Comparison of ENCODE assay signal across 8 cellular contexts in the genomic region with DNA sequence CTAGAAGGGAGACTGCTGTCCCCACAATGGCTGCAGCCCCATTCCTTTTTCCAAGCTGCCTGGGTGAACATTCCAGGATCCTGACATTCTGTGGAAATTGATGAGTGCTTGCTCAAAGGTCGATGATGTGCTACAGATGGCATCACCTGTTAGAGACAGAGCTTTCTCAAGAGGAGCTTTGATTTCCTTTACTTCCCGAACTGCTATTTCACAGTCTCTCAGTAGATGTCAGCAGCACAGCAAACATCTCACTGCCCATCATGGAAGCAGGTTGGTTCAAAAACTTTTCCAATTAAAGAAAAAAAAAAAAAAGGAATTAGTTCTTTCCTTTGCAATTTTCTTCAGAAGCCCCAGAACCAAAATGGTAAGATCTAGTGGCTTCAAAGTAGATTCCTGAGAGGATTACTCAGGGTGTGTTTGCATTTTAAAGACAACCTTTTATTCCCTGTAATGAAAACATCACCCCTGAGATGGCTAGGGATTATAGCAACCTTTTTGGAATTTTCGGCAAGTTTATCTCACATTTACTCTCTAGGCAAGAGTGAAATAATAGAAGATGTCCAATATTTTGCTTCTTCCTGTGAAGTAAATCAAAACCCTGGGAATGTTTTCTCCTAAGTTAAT. TPM values are rescaled to one million over a fixed set of nuclear protein-coding genes. Genes with fewer than 3 reads are reported as not detected.
DNase-seq lines count a peak whose midpoint lies in the region; ATAC-seq, FAIRE-seq and TF ChIP-seq lines count a peak whose summit lies in the region.

No MANE protein-coding gene starts in this region.

- TF ChIP-seq CTCF in activated CD8-positive, alpha-beta T cell treated with anti-CD3 and anti-CD28 coated beads for 36 hours (IDR thresholded peaks at IDR 0.05): peak; percentile 17
- peak; percentile 82 for TF ChIP-seq CTCF in VCaP (conservative IDR thresholded peaks at IDR 0.05)
- peak; percentile 22 to 75 for TF ChIP-seq CTCF in right atrium auricular region (IDR thresholded peaks at IDR 0.05)

- DNase-seq in activated CD8-positive, alpha-beta T cell treated with anti-CD3 and anti-CD28 coated beads for 36 hours: no peak
- no peak for DNase-seq in activated CD8-positive, alpha-beta T cell treated with anti-CD3 and anti-CD28 coated beads, Interleukin-2, amount 10 ng/mL, durations not matched to agents 7 days and 5 days
- DNase-seq in right atrium auricular region (ENCODE audit: low spot score): no peak
- peak; percentile 61 for DNase-seq in urothelium cell line (ENCODE audit: low spot score)
- DNase-seq in NCI-H2227 treated with DMSO at 0.1 percent for 48 hours (lab: John Stamatoyannopoulos, UW): no peak
- no peak for DNase-seq in activated T-helper 1 cell treated with anti-CD3 and anti-CD28 coated beads, Interleukin-12 subunit alpha, Interleukin-12 subunit beta, Interleukin-2, Interleukin-4 antibody, amounts not matched to agents 30 ng/mL and 10 ng/mL and 1 ng/mL, durations not matched to agents 14 hours and 24 hours and 36 hours (ENCODE audit: low spot score)

- ATAC-seq in activated CD8-positive, alpha-beta T cell treated with anti-CD3 and anti-CD28 coated beads for 36 hours: no peak
- no peak for ATAC-seq in activated CD8-positive, alpha-beta T cell treated with anti-CD3 and anti-CD28 coated beads, Interleukin-2, amount 10 ng/mL, durations not matched to agents 7 days and 5 days
- no peak for ATAC-seq in GM21723 (IDR thresholded peaks at IDR 0.05; ENCODE audit: unreplicated experiment)

- no peaks in the 10 kb centered on the region for H3K9me3 ChIP-seq in right atrium auricular region

- H3K4me3 Mint-ChIP-seq in activated CD8-positive, alpha-beta T cell treated with anti-CD3 and anti-CD28 coated beads for 36 hours: no peak overlapping the region
- H3K4me3 Mint-ChIP-seq in activated CD8-positive, alpha-beta T cell treated with anti-CD3 and anti-CD28 coated beads, Interleukin-2, amount 10 ng/mL, durations not matched to agents 7 days and 5 days: no peak overlapping the region
- H3K4me3 Mint-ChIP-seq in activated T-helper 1 cell treated with anti-CD3 and anti-CD28 coated beads, Interleukin-12 subunit alpha, Interleukin-12 subunit beta, Interleukin-2, Interleukin-4 antibody, amounts not matched to agents 30 ng/mL and 10 ng/mL and 1 ng/mL, durations not matched to agents 14 hours and 24 hours and 36 hours: no peak overlapping the region

- intact Hi-C loops in activated CD8-positive, alpha-beta T cell treated with anti-CD3 and anti-CD28 coated beads for 36 hours (cut with micrococcal nuclease): loop anchor here (2.0 kb wide), 1 partner anchor 110 kb away; no protein-coding TSS in a partner anchor
- intact Hi-C loops in activated T-helper 1 cell treated with anti-CD3 and anti-CD28 coated beads, Interleukin-12 subunit alpha, Interleukin-12 subunit beta, Interleukin-2, Interleukin-4 antibody, amounts not matched to agents 30 ng/mL and 10 ng/mL and 1 ng/mL, durations not matched to agents 14 hours and 24 hours and 36 hours (cut with micrococcal nuclease): loop anchor here (1.0 kb wide), 1 partner anchor 110 kb away; no protein-coding TSS in a partner anchor

- no peaks in the 10 kb centered on the region for H3K4me1 Mint-ChIP-seq in activated CD8-positive, alpha-beta T cell treated with anti-CD3 and anti-CD28 coated beads for 36 hours (ENCODE audit: low read depth)
- H3K4me1 Mint-ChIP-seq in activated CD8-positive, alpha-beta T cell treated with anti-CD3 and anti-CD28 coated beads, Interleukin-2, amount 10 ng/mL, durations not matched to agents 7 days and 5 days (ENCODE audit: low read depth): peaks cover 8% of the 10 kb centered on the region
- H3K4me1 Mint-ChIP-seq in activated T-helper 1 cell treated with anti-CD3 and anti-CD28 coated beads, Interleukin-12 subunit alpha, Interleukin-12 subunit beta, Interleukin-2, Interleukin-4 antibody, amounts not matched to agents 30 ng/mL and 10 ng/mL and 1 ng/mL, durations not matched to agents 14 hours and 24 hours and 36 hours (ENCODE audit: low read depth): peaks cover 7% of the 10 kb centered on the region

- CTCF ChIA-PET in activated CD8-positive, alpha-beta T cell treated with anti-CD3 and anti-CD28 coated beads for 36 hours (lab: Charles Lee): interaction anchor here (0.6 to 3.4 kb wide), 12 partner anchors 9 to 320 kb away, joined by 3 to 50 read pairs (median 4); no protein-coding TSS in a partner anchor
- CTCF ChIA-PET in activated CD8-positive, alpha-beta T cell treated with anti-CD3 and anti-CD28 coated beads, Interleukin-2, amount 10 ng/mL, durations not matched to agents 7 days and 5 days (lab: Charles Lee): interaction anchor here (0.6 to 8.6 kb wide), 31 partner anchors 10 to 1326 kb away, joined by 3 to 210 read pairs (median 4); no protein-coding TSS in a partner anchor

- no peaks in the 10 kb centered on the region for H3K36me3 Mint-ChIP-seq in activated CD8-positive, alpha-beta T cell treated with anti-CD3 and anti-CD28 coated beads for 36 hours (ENCODE audit: low read depth)
- no peaks in the 10 kb centered on the region for H3K36me3 Mint-ChIP-seq in activated CD8-positive, alpha-beta T cell treated with anti-CD3 and anti-CD28 coated beads, Interleukin-2, amount 10 ng/mL, durations not matched to agents 7 days and 5 days (ENCODE audit: low read depth)
- no peaks in the 10 kb centered on the region for H3K36me3 Mint-ChIP-seq in activated T-helper 1 cell treated with anti-CD3 and anti-CD28 coated beads, Interleukin-12 subunit alpha, Interleukin-12 subunit beta, Interleukin-2, Interleukin-4 antibody, amounts not matched to agents 30 ng/mL and 10 ng/mL and 1 ng/mL, durations not matched to agents 14 hours and 24 hours and 36 hours (ENCODE audit: low read depth)

- no peaks in the 10 kb centered on the region for H3K27me3 Mint-ChIP-seq in activated CD8-positive, alpha-beta T cell treated with anti-CD3 and anti-CD28 coated beads for 36 hours
- no peaks in the 10 kb centered on the region for H3K27me3 Mint-ChIP-seq in activated CD8-positive, alpha-beta T cell treated with anti-CD3 and anti-CD28 coated beads, Interleukin-2, amount 10 ng/mL, durations not matched to agents 7 days and 5 days (ENCODE audit: low read depth)
- peaks cover 6% of the 10 kb centered on the region for H3K27me3 Mint-ChIP-seq in activated T-helper 1 cell treated with anti-CD3 and anti-CD28 coated beads, Interleukin-12 subunit alpha, Interleukin-12 subunit beta, Interleukin-2, Interleukin-4 antibody, amounts not matched to agents 30 ng/mL and 10 ng/mL and 1 ng/mL, durations not matched to agents 14 hours and 24 hours and 36 hours (ENCODE audit: insufficient read depth)

- no peak overlapping the region for H3K27ac Mint-ChIP-seq in activated CD8-positive, alpha-beta T cell treated with anti-CD3 and anti-CD28 coated beads for 36 hours
- H3K27ac Mint-ChIP-seq in activated CD8-positive, alpha-beta T cell treated with anti-CD3 and anti-CD28 coated beads, Interleukin-2, amount 10 ng/mL, durations not matched to agents 7 days and 5 days: no peak overlapping the region
- no peak overlapping the region for H3K27ac Mint-ChIP-seq in activated T-helper 1 cell treated with anti-CD3 and anti-CD28 coated beads, Interleukin-12 subunit alpha, Interleukin-12 subunit beta, Interleukin-2, Interleukin-4 antibody, amounts not matched to agents 30 ng/mL and 10 ng/mL and 1 ng/mL, durations not matched to agents 14 hours and 24 hours and 36 hours

- POLR2A ChIA-PET in activated CD8-positive, alpha-beta T cell treated with anti-CD3 and anti-CD28 coated beads for 36 hours (lab: Charles Lee): no interaction called here
- POLR2A ChIA-PET in activated CD8-positive, alpha-beta T cell treated with anti-CD3 and anti-CD28 coated beads, Interleukin-2, amount 10 ng/mL, durations not matched to agents 7 days and 5 days (lab: Charles Lee): no interaction called here

- H3K9me3 Mint-ChIP-seq in activated CD8-positive, alpha-beta T cell treated with anti-CD3 and anti-CD28 coated beads for 36 hours: no peaks in the 10 kb centered on the region
- H3K9me3 Mint-ChIP-seq in activated CD8-positive, alpha-beta T cell treated with anti-CD3 and anti-CD28 coated beads, Interleukin-2, amount 10 ng/mL, durations not matched to agents 7 days and 5 days (ENCODE audit: insufficient read depth): no peaks in the 10 kb centered on the region
- H3K9me3 Mint-ChIP-seq in activated T-helper 1 cell treated with anti-CD3 and anti-CD28 coated beads, Interleukin-12 subunit alpha, Interleukin-12 subunit beta, Interleukin-2, Interleukin-4 antibody, amounts not matched to agents 30 ng/mL and 10 ng/mL and 1 ng/mL, durations not matched to agents 14 hours and 24 hours and 36 hours: no peaks in the 10 kb centered on the region

- H3K4me1 ChIP-seq in right atrium auricular region: no peaks in the 10 kb centered on the region

- FAIRE-seq in urothelium cell line (lab: Jason Lieb, UNC): no peak

- H3K27ac ChIP-seq in VCaP: no peak overlapping the region
- H3K27ac ChIP-seq in right atrium auricular region: no peak overlapping the region

- no peak overlapping the region for H3K4me3 ChIP-seq in right atrium auricular region

- H3K36me3 ChIP-seq in right atrium auricular region: no peaks in the 10 kb centered on the region

- no peaks in the 10 kb centered on the region for H3K27me3 ChIP-seq in right atrium auricular region

RNA-seq across cellular contexts. Expression of a gene that starts 44.8 kb away (rescaled TPM):
- 10 to 100 TPM; 72.5 to 85.0 TPM for total RNA-seq in activated CD8-positive, alpha-beta T cell treated with anti-CD3 and anti-CD28 coated beads for 36 hours
- total RNA-seq in activated CD8-positive, alpha-beta T cell treated with anti-CD3 and anti-CD28 coated beads, Interleukin-2, amount 10 ng/mL, durations not matched to agents 7 days and 5 days: 10 to 100 TPM; 61.8 to 74.8 TPM
- total RNA-seq in right atrium auricular region: 10 to 100 TPM; 68.0 to 97.5 TPM
- 60.3 and 62.4 TPM in 2 replicates for total RNA-seq in activated T-helper 1 cell treated with anti-CD3 and anti-CD28 coated beads, Interleukin-12 subunit alpha, Interleukin-12 subunit beta, Interleukin-2, Interleukin-4 antibody, amounts not matched to agents 30 ng/mL and 10 ng/mL and 1 ng/mL, durations not matched to agents 14 hours and 24 hours and 36 hours

Comparison
In these comparisons a context has a peak if more than half of its experiments do, and no peak if none do; other contexts are left out.
1. CTCF ChIP-seq: peak in every context shown above with its lines; median percentile 82 in VCaP; 48 in right atrium auricular region; 17 in activated CD8-positive, alpha-beta T cell treated with anti-CD3 and anti-CD28 coated beads for 36 hours.